ENCODE assay signal across 23 cellular contexts in the genomic region with DNA sequence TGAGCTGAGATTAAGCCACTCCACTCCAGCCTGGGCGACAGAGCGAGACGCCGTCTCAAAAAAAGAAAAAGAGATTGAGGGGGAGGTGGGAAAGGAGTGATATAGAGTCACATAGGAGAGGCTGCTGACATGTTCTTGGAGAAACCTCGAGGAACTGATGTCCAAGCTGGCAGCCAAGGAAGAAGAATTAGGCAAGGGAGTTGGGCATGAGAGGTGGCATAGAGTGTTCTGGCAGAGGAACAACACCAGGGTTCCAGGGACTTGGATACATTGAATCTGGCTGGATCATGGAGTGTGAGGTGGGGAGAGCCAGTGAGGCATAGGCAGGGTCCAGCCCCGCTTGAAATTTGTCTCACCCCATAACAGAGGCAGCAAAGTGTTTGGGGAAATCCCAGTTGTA. TPM values are rescaled to one million over a fixed set of nuclear protein-coding genes. Genes with fewer than 3 reads are reported as not detected.
"Had no signal": no experiment of that assay in that cellular context is flagged by ENCODE, and none has a peak within 500 bp of the region (broad histone marks: within the 10 kb centered on the region; RNA-seq: fewer than 3 reads in every experiment).

No MANE protein-coding gene starts in this region.

- DNase-seq: activated B cell treated with CpG ODN at 0.5 μM for 24 hours; activated CD4-positive, alpha-beta memory T cell treated with anti-CD3 and anti-CD28 coated beads for 36 hours; activated CD4-positive, alpha-beta T cell treated with anti-CD3 and anti-CD28 coated beads for 1 hour; activated CD4-positive, alpha-beta T cell treated with anti-CD3 and anti-CD28 coated beads, Interleukin-2, amount 10 ng/mL, durations not matched to agents 24 days and 14 days; activated CD8-positive, alpha-beta memory T cell treated with anti-CD3 and anti-CD28 coated beads for 24 hours; activated effector memory CD4-positive, alpha-beta T cell treated with anti-CD3 and anti-CD28 coated beads, Interleukin-2, amount 50 U/mL, for 16 hours; activated naive CD4-positive, alpha-beta T cell treated with Interleukin-2 at 50 U/mL for 16 hours; activated T-cell treated with anti-CD3 and anti-CD28 coated beads, Interleukin-2, amount 50 U/mL, for 4 hours; amygdala; Karpas-422; NCI-H1105 treated with DMSO at 0.1 percent for 48 hours; NCI-H1436 treated with DMSO at 0.1 percent for 48 hours; NCI-H187; NCI-H2081; NCI-H446; NCI-H524; SHP77; T-helper 2 cell; T1000 had no signal

- H3K27ac Mint-ChIP-seq: activated B cell treated with CpG ODN at 0.5 μM for 24 hours; activated CD4-positive, alpha-beta memory T cell treated with anti-CD3 and anti-CD28 coated beads for 36 hours; activated CD4-positive, alpha-beta T cell treated with anti-CD3 and anti-CD28 coated beads, Interleukin-2, amount 10 ng/mL, durations not matched to agents 24 days and 14 days; activated naive CD8-positive, alpha-beta T cell; brain had no signal

- ATAC-seq: activated T-cell treated with anti-CD3 and anti-CD28 coated beads, Interleukin-2, amount 50 U/mL, for 4 hours; K562 had no signal

- H3K36me3 Mint-ChIP-seq: activated CD4-positive, alpha-beta memory T cell treated with anti-CD3 and anti-CD28 coated beads for 36 hours; activated naive CD8-positive, alpha-beta T cell; brain had no signal

- H3K4me3 Mint-ChIP-seq: activated B cell treated with CpG ODN at 0.5 μM for 24 hours; activated CD4-positive, alpha-beta memory T cell treated with anti-CD3 and anti-CD28 coated beads for 36 hours; activated CD4-positive, alpha-beta T cell treated with anti-CD3 and anti-CD28 coated beads, Interleukin-2, amount 10 ng/mL, durations not matched to agents 24 days and 14 days; activated naive CD8-positive, alpha-beta T cell; activated T-cell treated with anti-CD3 and anti-CD28 coated beads, Interleukin-2, amount 50 U/mL, for 4 hours; brain had no signal

- H3K4me3 ChIP-seq: K562 had no signal

- H3K4me1 Mint-ChIP-seq: activated B cell treated with CpG ODN at 0.5 μM for 24 hours had no signal

- H3K9me3 Mint-ChIP-seq: activated B cell treated with CpG ODN at 0.5 μM for 24 hours; activated CD4-positive, alpha-beta memory T cell treated with anti-CD3 and anti-CD28 coated beads for 36 hours; activated CD4-positive, alpha-beta T cell treated with anti-CD3 and anti-CD28 coated beads, Interleukin-2, amount 10 ng/mL, durations not matched to agents 24 days and 14 days; activated T-cell treated with anti-CD3 and anti-CD28 coated beads, Interleukin-2, amount 50 U/mL, for 4 hours; brain had no signal

RNA-seq across cellular contexts. Expression of gene CDH3, which starts 10.7 kb away (rescaled TPM):
- total RNA-seq: activated B cell treated with CpG ODN at 0.5 μM for 24 hours, cardiac septum had no signal
